In the genomic region with DNA sequence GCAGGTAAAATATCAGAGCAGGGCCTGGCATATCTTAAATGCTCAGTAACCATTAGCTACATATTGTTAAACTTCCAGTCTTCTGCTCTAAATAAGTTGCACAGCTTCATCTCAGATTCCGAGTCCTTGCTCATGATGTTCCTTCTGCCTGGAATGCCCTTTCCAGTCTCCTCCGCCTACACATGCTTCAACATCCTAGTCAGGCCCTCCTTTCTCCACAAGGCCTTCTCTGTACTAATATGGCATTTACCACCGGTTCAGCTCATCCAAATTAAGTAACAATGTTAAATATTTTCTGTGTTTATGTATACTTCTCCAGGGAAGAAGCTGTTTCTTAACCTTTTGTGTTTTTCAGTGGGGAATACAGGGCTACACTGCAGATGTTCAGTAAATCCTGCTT, we compare ENCODE assay signal across 1 cellular context.
TF ChIP-seq lines count a peak whose summit lies in the region.

No MANE protein-coding gene starts in this region.

TF ChIP-seq in K562, 482 proteins besides CTCF, POLR2A, EP300 and RAD21:
- no peak for TF ChIP-seq RFX5 (IDR thresholded peaks at IDR 0.05; ENCODE audit: low read depth, low read length)
- no peak for TF ChIP-seq MTA2 (IDR thresholded peaks at IDR 0.05; ENCODE audit: low read depth)
- no peak for TF ChIP-seq MAFF (IDR thresholded peaks at IDR 0.05; ENCODE audit: low read length)
- no peak for TF ChIP-seq PML (IDR thresholded peaks at IDR 0.05; ENCODE audit: low read length)
